Comparison of ENCODE assay signal across 15 cellular contexts in the genomic region with DNA sequence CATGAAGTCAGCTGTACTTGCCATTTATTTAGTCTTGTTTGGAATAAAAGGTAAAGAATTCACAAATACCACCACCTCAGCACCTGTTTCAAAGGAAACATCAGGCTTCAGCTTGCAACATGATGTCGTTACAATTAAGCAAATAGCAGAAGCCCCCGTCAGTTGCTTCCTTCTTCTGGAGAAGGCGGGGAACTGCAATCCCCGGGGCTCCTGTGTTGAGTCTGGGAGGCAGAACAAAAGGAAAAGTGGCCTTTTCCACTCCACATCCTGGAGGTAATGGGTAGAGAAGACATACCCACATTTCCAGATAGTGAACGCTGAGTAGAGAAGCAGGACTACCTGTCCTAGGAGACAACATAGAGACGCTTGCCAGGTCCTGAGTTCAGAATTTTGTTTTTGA.
DNase-seq lines count a peak whose midpoint lies in the region; ATAC-seq and TF ChIP-seq lines count a peak whose summit lies in the region.
"Had no signal": no experiment of that assay in that cellular context is flagged by ENCODE, and none has a peak within 500 bp of the region (broad histone marks: within the 10 kb centered on the region; RNA-seq: fewer than 3 reads in every experiment).

No MANE protein-coding gene starts in this region.

- no peak for TF ChIP-seq POLR2A in stomach (IDR thresholded peaks at IDR 0.05)

- H3K4me2 ChIP-seq in SK-N-SH = no peak overlapping the region
- H3K4me2 ChIP-seq: BLaER1 had no signal

- H3K4me3 ChIP-seq in SK-N-SH (ENCODE audit: low read depth in 2 of 2, low read length in 1 of 2) (no peak overlapping the region), stomach (no peak overlapping the region)
- H3K4me3 ChIP-seq: BLaER1 had no signal

- DNase-seq in SK-N-SH = peak; percentile 44
- peak; percentile 9 to 11 for DNase-seq in Kasumi-1 (lab: John Stamatoyannopoulos, UW)
- peak; percentile 31 for DNase-seq in SK-N-DZ (ENCODE audit: low spot score)
- DNase-seq in HEK293T (ENCODE audit: extremely low spot score) = no peak
- no peak for DNase-seq in stomach
- DNase-seq: CD8-positive, alpha-beta memory T cell; IMR-90; NCI-H1092 treated with DMSO at 0.1 percent for 48 hours; NCI-H187 treated with DMSO at 0.1 percent for 48 hours; NCI-H524 treated with DMSO at 0.1 percent for 48 hours; SIG-M5; T-helper 9 cell had no signal

- H3K9me2 ChIP-seq in SK-N-SH = no peaks in the 10 kb centered on the region

- no peak overlapping the region for H3K9ac ChIP-seq in SK-N-SH
- H3K9ac ChIP-seq: BLaER1 had no signal

- 55% methylated on average over 6 of the region's 6 CpGs for WGBS in SK-N-SH (ENCODE audit: low lambda C conversion rate)
- 41 to 55% (median 46%) methylated on average over 6 of the region's 6 CpGs for WGBS in stomach, 5 donors

- no peaks in the 10 kb centered on the region for H4K20me1 ChIP-seq in SK-N-SH (ENCODE audit: insufficient read depth)
- H4K20me1 ChIP-seq: BLaER1 had no signal

- no peaks in the 10 kb centered on the region for H3K9me3 ChIP-seq in SK-N-SH
- H3K9me3 ChIP-seq in stomach = no peaks in the 10 kb centered on the region
- H3K9me3 ChIP-seq: BLaER1 had no signal

- TF ChIP-seq EP300 in SK-N-SH (IDR thresholded peaks at IDR 0.05; ENCODE audit: borderline replicate concordance in 1 of 2, low read depth in 1 of 2, low read length in 1 of 2) = no peak
- no peak for TF ChIP-seq EP300 in stomach (IDR thresholded peaks at IDR 0.05)

- H3K27me3 ChIP-seq in SK-N-SH (ENCODE audit: insufficient read depth) (no peaks in the 10 kb centered on the region), stomach (peaks cover 0 to 39% (median 0%) of the 10 kb centered on the region in 3 donors)
- H3K27me3 ChIP-seq: BLaER1 had no signal

- TF ChIP-seq CTCF in SK-N-SH (IDR thresholded peaks at IDR 0.05) (no peak), stomach (IDR thresholded peaks at IDR 0.05) (no peak)

- H3K27ac ChIP-seq in SK-N-SH (ENCODE audit: low read depth in 2 of 2, low read length in 1 of 2) (no peak overlapping the region), stomach (no peak overlapping the region)
- H3K27ac ChIP-seq: BLaER1 had no signal

- H3K4me1 ChIP-seq in SK-N-SH (ENCODE audit: control insufficient read depth in 1 of 2, insufficient read depth in 2 of 2, low read depth in 1 of 2, low read length in 1 of 2) (no peaks in the 10 kb centered on the region), stomach (no peaks in the 10 kb centered on the region)
- H3K4me1 ChIP-seq: BLaER1 had no signal

- H3K36me3 ChIP-seq in SK-N-SH (replicated peaks in 1 of 2; ENCODE audit: control insufficient read depth in 1 of 2, insufficient read depth in 2 of 2, low read length in 1 of 2) (no peaks in the 10 kb centered on the region), stomach (no peaks in the 10 kb centered on the region)
- H3K36me3 ChIP-seq: BLaER1 had no signal

- intact Hi-C loops in stomach (cut with DNase I; ENCODE audit: low total_unique reads) = no loop called here

- H2AFZ ChIP-seq in SK-N-SH (ENCODE audit: low read depth) = no peak overlapping the region

- no peaks in the 10 kb centered on the region for H3K79me2 ChIP-seq in SK-N-SH (ENCODE audit: insufficient read depth)

- POLR2A ChIA-PET in SK-N-SH (lab: Yijun Ruan, JAX) (no interaction called here), HEK293T (lab: Yijun Ruan, JAX) (no interaction called here)

- H3F3A ChIP-seq in SK-N-SH (replicated peaks; ENCODE audit: insufficient read depth) = no peaks in the 10 kb centered on the region

- ATAC-seq in SK-N-SH treated with all-trans-retinoic acid at 6 μM for 48 hours (no peak), HG03439 (IDR thresholded peaks at IDR 0.05; ENCODE audit: unreplicated experiment) (no peak)

- CTCF ChIA-PET in SK-N-SH (lab: Yijun Ruan, JAX) (no interaction called here), HEK293T (lab: Yijun Ruan, JAX) (no interaction called here)

- TF ChIP-seq RAD21 in SK-N-SH (IDR thresholded peaks at IDR 0.05; ENCODE audit: low read length) = no peak; the same call in 1 of the 2 replicates

TF ChIP-seq in SK-N-SH, 30 proteins besides CTCF, POLR2A, EP300 and RAD21 (continues in another document):
- TF ChIP-seq, protein P1, sequence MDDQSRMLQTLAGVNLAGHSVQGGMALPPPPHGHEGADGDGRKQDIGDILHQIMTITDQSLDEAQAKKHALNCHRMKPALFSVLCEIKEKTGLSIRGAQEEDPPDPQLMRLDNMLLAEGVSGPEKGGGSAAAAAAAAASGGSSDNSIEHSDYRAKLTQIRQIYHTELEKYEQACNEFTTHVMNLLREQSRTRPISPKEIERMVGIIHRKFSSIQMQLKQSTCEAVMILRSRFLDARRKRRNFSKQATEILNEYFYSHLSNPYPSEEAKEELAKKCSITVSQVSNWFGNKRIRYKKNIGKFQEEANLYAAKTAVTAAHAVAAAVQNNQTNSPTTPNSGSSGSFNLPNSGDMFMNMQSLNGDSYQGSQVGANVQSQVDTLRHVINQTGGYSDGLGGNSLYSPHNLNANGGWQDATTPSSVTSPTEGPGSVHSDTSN (IDR thresholded peaks at IDR 0.05) = no peak
- TF ChIP-seq FOXM1 (IDR thresholded peaks at IDR 0.05; ENCODE audit: low read depth) (no peak), FOSL2 (IDR thresholded peaks at IDR 0.05; ENCODE audit: borderline replicate concordance, low read depth) (no peak)

TF ChIP-seq in SK-N-SH treated with all-trans-retinoic acid at 6 μM for 48 hours, 23 proteins besides CTCF, POLR2A, EP300 and RAD21 (continues in another document):
- TF ChIP-seq, protein P2, sequence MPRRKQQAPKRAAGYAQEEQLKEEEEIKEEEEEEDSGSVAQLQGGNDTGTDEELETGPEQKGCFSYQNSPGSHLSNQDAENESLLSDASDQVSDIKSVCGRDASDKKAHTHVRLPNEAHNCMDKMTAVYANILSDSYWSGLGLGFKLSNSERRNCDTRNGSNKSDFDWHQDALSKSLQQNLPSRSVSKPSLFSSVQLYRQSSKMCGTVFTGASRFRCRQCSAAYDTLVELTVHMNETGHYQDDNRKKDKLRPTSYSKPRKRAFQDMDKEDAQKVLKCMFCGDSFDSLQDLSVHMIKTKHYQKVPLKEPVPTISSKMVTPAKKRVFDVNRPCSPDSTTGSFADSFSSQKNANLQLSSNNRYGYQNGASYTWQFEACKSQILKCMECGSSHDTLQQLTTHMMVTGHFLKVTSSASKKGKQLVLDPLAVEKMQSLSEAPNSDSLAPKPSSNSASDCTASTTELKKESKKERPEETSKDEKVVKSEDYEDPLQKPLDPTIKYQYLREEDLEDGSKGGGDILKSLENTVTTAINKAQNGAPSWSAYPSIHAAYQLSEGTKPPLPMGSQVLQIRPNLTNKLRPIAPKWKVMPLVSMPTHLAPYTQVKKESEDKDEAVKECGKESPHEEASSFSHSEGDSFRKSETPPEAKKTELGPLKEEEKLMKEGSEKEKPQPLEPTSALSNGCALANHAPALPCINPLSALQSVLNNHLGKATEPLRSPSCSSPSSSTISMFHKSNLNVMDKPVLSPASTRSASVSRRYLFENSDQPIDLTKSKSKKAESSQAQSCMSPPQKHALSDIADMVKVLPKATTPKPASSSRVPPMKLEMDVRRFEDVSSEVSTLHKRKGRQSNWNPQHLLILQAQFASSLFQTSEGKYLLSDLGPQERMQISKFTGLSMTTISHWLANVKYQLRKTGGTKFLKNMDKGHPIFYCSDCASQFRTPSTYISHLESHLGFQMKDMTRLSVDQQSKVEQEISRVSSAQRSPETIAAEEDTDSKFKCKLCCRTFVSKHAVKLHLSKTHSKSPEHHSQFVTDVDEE (CRISPR knock-in tag; IDR thresholded peaks at IDR 0.05) = no peak
- no peak for TF ChIP-seq ZFP3 (CRISPR knock-in tag; IDR thresholded peaks at IDR 0.05)
- no peak for TF ChIP-seq ZNF8 (CRISPR knock-in tag; IDR thresholded peaks at IDR 0.05)

TF ChIP-seq in HEK293T, 16 proteins besides CTCF, POLR2A, EP300 and RAD21:
- TF ChIP-seq ARNT (IDR thresholded peaks at IDR 0.05) (no peak), CTBP1 (IDR thresholded peaks at IDR 0.05; ENCODE audit: borderline replicate concordance) (no peak), FOXA1 (IDR thresholded peaks at IDR 0.05) (no peak), BHLHE40 (IDR thresholded peaks at IDR 0.05; ENCODE audit: borderline replicate concordance) (no peak), TARDBP (IDR thresholded peaks at IDR 0.05) (no peak), HDGF (IDR thresholded peaks at IDR 0.05; ENCODE audit: borderline replicate concordance) (no peak), ELF4 (IDR thresholded peaks at IDR 0.05) (no peak), LEF1 (IDR thresholded peaks at IDR 0.05; ENCODE audit: borderline replicate concordance) (no peak), L3MBTL2 (conservative IDR thresholded peaks at IDR 0.05) (no peak), SP1 (IDR thresholded peaks at IDR 0.05) (no peak), ZNF384 (IDR thresholded peaks at IDR 0.05) (no peak), SUZ12 (IDR thresholded peaks at IDR 0.05) (no peak), FOXK2 (IDR thresholded peaks at IDR 0.05) (no peak), FOXM1 (IDR thresholded peaks at IDR 0.05; ENCODE audit: borderline replicate concordance) (no peak), NFRKB (IDR thresholded peaks at IDR 0.05) (no peak)
- TF ChIP-seq, protein P3, sequence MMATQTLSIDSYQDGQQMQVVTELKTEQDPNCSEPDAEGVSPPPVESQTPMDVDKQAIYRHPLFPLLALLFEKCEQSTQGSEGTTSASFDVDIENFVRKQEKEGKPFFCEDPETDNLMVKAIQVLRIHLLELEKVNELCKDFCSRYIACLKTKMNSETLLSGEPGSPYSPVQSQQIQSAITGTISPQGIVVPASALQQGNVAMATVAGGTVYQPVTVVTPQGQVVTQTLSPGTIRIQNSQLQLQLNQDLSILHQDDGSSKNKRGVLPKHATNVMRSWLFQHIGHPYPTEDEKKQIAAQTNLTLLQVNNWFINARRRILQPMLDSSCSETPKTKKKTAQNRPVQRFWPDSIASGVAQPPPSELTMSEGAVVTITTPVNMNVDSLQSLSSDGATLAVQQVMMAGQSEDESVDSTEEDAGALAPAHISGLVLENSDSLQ (IDR thresholded peaks at IDR 0.05) = no peak

Comparison
In these comparisons a context has a peak if more than half of its experiments do, and no peak if none do; other contexts are left out.
1. DNase-seq: peak in SK-N-SH (single experiment), Kasumi-1 (2 of 2) and SK-N-DZ (single experiment); none in HEK293T (single experiment) and stomach (single experiment).